23 cellular contexts compared by ENCODE assay signal in genomic region chr10:45483002-45483401, GRCh38.
DNase-seq lines count a peak whose midpoint lies in the region; ATAC-seq and TF ChIP-seq lines count a peak whose summit lies in the region.
"Had no signal": no experiment of that assay in that cellular context is flagged by ENCODE, and none has a peak within 500 bp of the region (broad histone marks: within the 10 kb centered on the region; RNA-seq: fewer than 3 reads in every experiment).

No MANE protein-coding gene starts in this region.

- H3K4me3 Mint-ChIP-seq in activated CD4-positive, alpha-beta T cell treated with anti-CD3 and anti-CD28 coated beads, Interleukin-2, amount 10 ng/mL, durations not matched to agents 24 days and 14 days, result no peak overlapping the region
- H3K4me3 Mint-ChIP-seq in activated CD4-positive, alpha-beta T cell treated with anti-CD3 and anti-CD28 coated beads for 36 hours, result no peak overlapping the region
- H3K4me3 Mint-ChIP-seq in progenitor cell of endocrine pancreas (ENCODE audit: low read depth), result no peak overlapping the region
- H3K4me3 Mint-ChIP-seq: CD14-positive monocyte; CD4-positive, alpha-beta memory T cell; CD4-positive, CD25-positive, alpha-beta regulatory T cell; CD8-positive, alpha-beta memory T cell had no signal

- H3K36me3 Mint-ChIP-seq in activated CD4-positive, alpha-beta T cell treated with anti-CD3 and anti-CD28 coated beads, Interleukin-2, amount 10 ng/mL, durations not matched to agents 24 days and 14 days (ENCODE audit: low read depth), result peaks cover 17% of the 10 kb centered on the region
- H3K36me3 Mint-ChIP-seq in activated CD4-positive, alpha-beta T cell treated with anti-CD3 and anti-CD28 coated beads for 36 hours (ENCODE audit: low read depth), result peaks cover 37% of the 10 kb centered on the region
- peaks cover 26% of the 10 kb centered on the region for H3K36me3 Mint-ChIP-seq in progenitor cell of endocrine pancreas (ENCODE audit: insufficient read depth)

- H3K4me1 ChIP-seq in HEK293 (ENCODE audit: control insufficient read depth, insufficient read depth, low read length), result no peaks in the 10 kb centered on the region
- H3K4me1 ChIP-seq in right lobe of liver, result no peaks in the 10 kb centered on the region
- H3K4me1 ChIP-seq: A549, BE2C had no signal

- H3K9me3 Mint-ChIP-seq in activated CD4-positive, alpha-beta T cell treated with anti-CD3 and anti-CD28 coated beads, Interleukin-2, amount 10 ng/mL, durations not matched to agents 24 days and 14 days, result peaks cover 15% of the 10 kb centered on the region
- peaks cover 23% of the 10 kb centered on the region for H3K9me3 Mint-ChIP-seq in activated CD4-positive, alpha-beta T cell treated with anti-CD3 and anti-CD28 coated beads for 36 hours (ENCODE audit: low read depth)
- H3K9me3 Mint-ChIP-seq in progenitor cell of endocrine pancreas (ENCODE audit: low read depth), result peaks cover 8% of the 10 kb centered on the region

- POLR2A ChIA-PET in activated CD4-positive, alpha-beta T cell treated with anti-CD3 and anti-CD28 coated beads for 36 hours (lab: Charles Lee), result interaction anchor here (0.6 kb wide), 1 partner anchor 370 kb away, joined by 3 read pairs; no protein-coding TSS in a partner anchor
- POLR2A ChIA-PET in HEK293 (lab: Yijun Ruan, JAX), result no interaction called here

- H3K27me3 Mint-ChIP-seq in activated CD4-positive, alpha-beta T cell treated with anti-CD3 and anti-CD28 coated beads, Interleukin-2, amount 10 ng/mL, durations not matched to agents 24 days and 14 days, result no peaks in the 10 kb centered on the region
- no peaks in the 10 kb centered on the region for H3K27me3 Mint-ChIP-seq in activated CD4-positive, alpha-beta T cell treated with anti-CD3 and anti-CD28 coated beads for 36 hours
- H3K27me3 Mint-ChIP-seq in progenitor cell of endocrine pancreas, result no peaks in the 10 kb centered on the region
- H3K27me3 Mint-ChIP-seq: CD4-positive, alpha-beta memory T cell; CD4-positive, CD25-positive, alpha-beta regulatory T cell; CD8-positive, alpha-beta memory T cell had no signal

- CTCF ChIA-PET in activated CD4-positive, alpha-beta T cell treated with anti-CD3 and anti-CD28 coated beads for 36 hours (lab: Charles Lee), result no interaction called here
- CTCF ChIA-PET in HEK293 (lab: Yijun Ruan, JAX), result no interaction called here

- peak; percentile 9 for DNase-seq in activated CD4-positive, alpha-beta T cell treated with anti-CD3 and anti-CD28 coated beads, Interleukin-2, amount 10 ng/mL, durations not matched to agents 24 days and 14 days
- DNase-seq in activated CD4-positive, alpha-beta T cell treated with anti-CD3 and anti-CD28 coated beads for 36 hours, result no peak
- DNase-seq in progenitor cell of endocrine pancreas (ENCODE audit: low spot score, unreplicated experiment) (no peak), DMS79 (lab: John Stamatoyannopoulos, UW) (no peak), UCSD-AML1 (lab: John Stamatoyannopoulos, UW; ENCODE audit: unreplicated experiment) (no peak), right lobe of liver (no peak)
- DNase-seq: AML-193; BE2C; C1 segment of cervical spinal cord; CD4-positive, alpha-beta memory T cell; CD4-positive, CD25-positive, alpha-beta regulatory T cell; CD8-positive, alpha-beta memory T cell; COR-L47; DMS 273 treated with DMSO at 0.1 percent for 48 hours; DMS153; DMS53; DMS79 treated with DMSO at 0.1 percent for 48 hours; GF-D8 had no signal

- H3K27ac ChIP-seq in HEK293 (ENCODE audit: extremely low read depth, low read depth, low read length) (no peak overlapping the region), right lobe of liver (no peak overlapping the region)
- H3K27ac ChIP-seq: 22Rv1, A549, BLaER1 had no signal

- 90% methylated on average over 3 of the region's 3 CpGs for WGBS in right lobe of liver (ENCODE audit: insufficient coverage, low coverage, low lambda C conversion rate, missing lambda C conversion rate)

- H3K27ac Mint-ChIP-seq in activated CD4-positive, alpha-beta T cell treated with anti-CD3 and anti-CD28 coated beads, Interleukin-2, amount 10 ng/mL, durations not matched to agents 24 days and 14 days, result no peak overlapping the region
- no peak overlapping the region for H3K27ac Mint-ChIP-seq in activated CD4-positive, alpha-beta T cell treated with anti-CD3 and anti-CD28 coated beads for 36 hours
- H3K27ac Mint-ChIP-seq in progenitor cell of endocrine pancreas, result peak overlapping the region; percentile 2
- H3K27ac Mint-ChIP-seq: CD14-positive monocyte; CD4-positive, CD25-positive, alpha-beta regulatory T cell; CD8-positive, alpha-beta memory T cell had no signal

- no peaks in the 10 kb centered on the region for H3K27me3 ChIP-seq in right lobe of liver
- H3K27me3 ChIP-seq: BE2C, BLaER1 had no signal

- no peak for TF ChIP-seq POLR2A in right lobe of liver (IDR thresholded peaks at IDR 0.05)

- intact Hi-C loops in activated CD4-positive, alpha-beta T cell treated with anti-CD3 and anti-CD28 coated beads, Interleukin-2, amount 10 ng/mL, durations not matched to agents 24 days and 14 days (cut with micrococcal nuclease), result no loop called here
- intact Hi-C loops in activated CD4-positive, alpha-beta T cell treated with anti-CD3 and anti-CD28 coated beads for 36 hours (cut with DNase I, micrococcal nuclease), result no loop called here
- intact Hi-C loops in right lobe of liver (cut with DNase I), result no loop called here

- peaks cover 3% of the 10 kb centered on the region for H3K4me1 Mint-ChIP-seq in activated CD4-positive, alpha-beta T cell treated with anti-CD3 and anti-CD28 coated beads, Interleukin-2, amount 10 ng/mL, durations not matched to agents 24 days and 14 days
- H3K4me1 Mint-ChIP-seq in activated CD4-positive, alpha-beta T cell treated with anti-CD3 and anti-CD28 coated beads for 36 hours, result no peaks in the 10 kb centered on the region
- H3K4me1 Mint-ChIP-seq in progenitor cell of endocrine pancreas (ENCODE audit: low read depth), result peaks cover 4% of the 10 kb centered on the region
- H3K4me1 Mint-ChIP-seq: CD14-positive monocyte had no signal

- no peaks in the 10 kb centered on the region for H3K9me3 ChIP-seq in HEK293 (ENCODE audit: control insufficient read depth, insufficient read depth, low read depth, low read length)
- no peaks in the 10 kb centered on the region for H3K9me3 ChIP-seq in right lobe of liver
- H3K9me3 ChIP-seq: A549, BE2C had no signal

- TF ChIP-seq CTCF in HEK293 (tag by site-specific recombination; IDR thresholded peaks at IDR 0.05), result no peak
- no peak for TF ChIP-seq CTCF in progenitor cell of endocrine pancreas (IDR thresholded peaks at IDR 0.05; ENCODE audit: unreplicated experiment)
- TF ChIP-seq CTCF in right lobe of liver (IDR thresholded peaks at IDR 0.05), result no peak

- H3K4me3 ChIP-seq in HEK293 (ENCODE audit: low read depth, low read length), result no peak overlapping the region
- H3K4me3 ChIP-seq in right lobe of liver, result no peak overlapping the region
- H3K4me3 ChIP-seq: A549, BLaER1 had no signal

- peaks cover 0 to 2% of the 10 kb centered on the region in 2 experiments; a peak in 1 of 3 replicates for H3K36me3 ChIP-seq in HEK293 (ENCODE audit: control insufficient read depth in 2 of 2, insufficient read depth in 1 of 2, low read length in 2 of 2)
- no peaks in the 10 kb centered on the region for H3K36me3 ChIP-seq in right lobe of liver
- H3K36me3 ChIP-seq: BE2C had no signal

- no peak for ATAC-seq in activated CD4-positive, alpha-beta T cell treated with anti-CD3 and anti-CD28 coated beads for 36 hours
- no peak for ATAC-seq in right lobe of liver
- ATAC-seq: A549 had no signal

TF ChIP-seq in HEK293, 187 proteins besides CTCF, POLR2A, EP300 and RAD21 (continues in another document):
- TF ChIP-seq, protein P1, sequence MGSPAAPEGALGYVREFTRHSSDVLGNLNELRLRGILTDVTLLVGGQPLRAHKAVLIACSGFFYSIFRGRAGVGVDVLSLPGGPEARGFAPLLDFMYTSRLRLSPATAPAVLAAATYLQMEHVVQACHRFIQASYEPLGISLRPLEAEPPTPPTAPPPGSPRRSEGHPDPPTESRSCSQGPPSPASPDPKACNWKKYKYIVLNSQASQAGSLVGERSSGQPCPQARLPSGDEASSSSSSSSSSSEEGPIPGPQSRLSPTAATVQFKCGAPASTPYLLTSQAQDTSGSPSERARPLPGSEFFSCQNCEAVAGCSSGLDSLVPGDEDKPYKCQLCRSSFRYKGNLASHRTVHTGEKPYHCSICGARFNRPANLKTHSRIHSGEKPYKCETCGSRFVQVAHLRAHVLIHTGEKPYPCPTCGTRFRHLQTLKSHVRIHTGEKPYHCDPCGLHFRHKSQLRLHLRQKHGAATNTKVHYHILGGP (tag by site-specific recombination; IDR thresholded peaks at IDR 0.05), result no peak
- TF ChIP-seq, protein P2, sequence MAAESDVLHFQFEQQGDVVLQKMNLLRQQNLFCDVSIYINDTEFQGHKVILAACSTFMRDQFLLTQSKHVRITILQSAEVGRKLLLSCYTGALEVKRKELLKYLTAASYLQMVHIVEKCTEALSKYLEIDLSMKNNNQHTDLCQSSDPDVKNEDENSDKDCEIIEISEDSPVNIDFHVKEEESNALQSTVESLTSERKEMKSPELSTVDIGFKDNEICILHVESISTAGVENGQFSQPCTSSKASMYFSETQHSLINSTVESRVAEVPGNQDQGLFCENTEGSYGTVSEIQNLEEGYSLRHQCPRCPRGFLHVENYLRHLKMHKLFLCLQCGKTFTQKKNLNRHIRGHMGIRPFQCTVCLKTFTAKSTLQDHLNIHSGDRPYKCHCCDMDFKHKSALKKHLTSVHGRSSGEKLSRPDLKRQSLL (tag by site-specific recombination; IDR thresholded peaks at IDR 0.05), result no peak
- TF ChIP-seq, protein P3, sequence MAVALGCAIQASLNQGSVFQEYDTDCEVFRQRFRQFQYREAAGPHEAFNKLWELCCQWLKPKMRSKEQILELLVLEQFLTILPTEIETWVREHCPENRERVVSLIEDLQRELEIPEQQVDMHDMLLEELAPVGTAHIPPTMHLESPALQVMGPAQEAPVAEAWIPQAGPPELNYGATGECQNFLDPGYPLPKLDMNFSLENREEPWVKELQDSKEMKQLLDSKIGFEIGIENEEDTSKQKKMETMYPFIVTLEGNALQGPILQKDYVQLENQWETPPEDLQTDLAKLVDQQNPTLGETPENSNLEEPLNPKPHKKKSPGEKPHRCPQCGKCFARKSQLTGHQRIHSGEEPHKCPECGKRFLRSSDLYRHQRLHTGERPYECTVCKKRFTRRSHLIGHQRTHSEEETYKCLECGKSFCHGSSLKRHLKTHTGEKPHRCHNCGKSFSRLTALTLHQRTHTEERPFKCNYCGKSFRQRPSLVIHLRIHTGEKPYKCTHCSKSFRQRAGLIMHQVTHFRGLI (tag by site-specific recombination; IDR thresholded peaks at IDR 0.05), result no peak
- TF ChIP-seq ZNF747 (tag by site-specific recombination; IDR thresholded peaks at IDR 0.05), result no peak
- TF ChIP-seq ZNF140 (tag by site-specific recombination; IDR thresholded peaks at IDR 0.05), result no peak
- TF ChIP-seq SCRT1 (tag by site-specific recombination; IDR thresholded peaks at IDR 0.05; ENCODE audit: borderline replicate concordance), result peak; percentile 96
- peak; percentile 95 for TF ChIP-seq SCRT2 (tag by site-specific recombination; IDR thresholded peaks at IDR 0.05)
- TF ChIP-seq ZNF670 (tag by site-specific recombination; IDR thresholded peaks at IDR 0.05; ENCODE audit: low read depth), result no peak
- no peak for TF ChIP-seq ZNF791 (tag by site-specific recombination; IDR thresholded peaks at IDR 0.05)
